ENCODE assay signal across 12 cellular contexts in the genomic region with DNA sequence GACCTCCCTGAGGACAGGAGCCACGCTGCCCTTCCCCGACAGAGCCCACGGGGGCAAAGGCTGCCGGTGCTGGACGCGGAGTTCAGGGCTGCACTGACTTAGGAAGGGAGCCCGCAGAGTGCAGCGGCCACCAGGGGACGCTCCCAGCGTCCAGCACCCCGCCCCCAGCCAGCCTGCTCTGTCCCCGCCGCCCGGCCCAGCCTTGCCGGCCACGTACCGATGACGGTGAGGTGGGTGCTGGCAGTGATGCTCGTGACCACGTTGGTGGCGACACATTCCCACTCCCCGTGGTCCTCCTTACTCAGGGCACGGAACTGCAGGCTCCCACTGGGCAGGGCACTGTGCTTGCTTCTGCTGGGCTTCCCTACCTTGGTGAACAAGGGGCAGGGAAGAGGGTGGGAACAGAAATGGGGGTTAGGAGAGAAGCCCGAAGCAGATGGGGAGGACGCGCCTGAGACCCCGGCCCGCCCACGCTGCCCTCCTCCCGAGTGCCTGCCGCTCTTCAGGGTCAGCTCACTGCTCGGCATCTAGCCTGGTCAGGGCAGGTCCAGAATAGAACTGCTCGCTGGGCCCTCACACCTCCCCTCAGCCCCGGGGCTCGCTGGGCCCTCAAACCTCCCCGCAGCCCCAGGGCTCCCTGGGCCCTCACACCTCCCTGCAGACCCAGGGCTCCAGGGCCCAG. TPM values are rescaled to one million over a fixed set of nuclear protein-coding genes. Genes with fewer than 3 reads are reported as not detected.
A peak's percentile ranks its signal among the peaks of the same experiment; 100 is the strongest.
DNase-seq lines count a peak whose midpoint lies in the region; ATAC-seq, FAIRE-seq and TF ChIP-seq lines count a peak whose summit lies in the region.
"Had no signal": no experiment of that assay in that cellular context is flagged by ENCODE, and none has a peak within 500 bp of the region (broad histone marks: within the 10 kb centered on the region; RNA-seq: fewer than 3 reads in every experiment).

No MANE protein-coding gene starts in this region.

- TF ChIP-seq POLR2A in HepG2 (IDR thresholded peaks at IDR 0.05; ENCODE audit: insufficient read depth in 1 of 2, low read depth in 2 of 2, low read length in 2 of 2): no peak

- no peaks in the 10 kb centered on the region for H3K9me2 ChIP-seq in GM23338 (ENCODE audit: insufficient read depth)

- no peaks in the 10 kb centered on the region for H3K9me3 ChIP-seq in HepG2 (ENCODE audit: low read length)
- H3K9me3 ChIP-seq: colonic mucosa, upper lobe of left lung had no signal

- FAIRE-seq in HepG2 (lab: Jason Lieb, UNC): no peak
- FAIRE-seq: D721Med had no signal

- no peaks in the 10 kb centered on the region for H3K9me3 Mint-ChIP-seq in GM23338
- H3K9me3 Mint-ChIP-seq: IgD-negative memory B cell had no signal

- POLR2A ChIA-PET in HepG2 (lab: Yijun Ruan, JAX): no interaction called here

- no peaks in the 10 kb centered on the region for H3K4me1 ChIP-seq in GM23338 (ENCODE audit: insufficient read depth)
- no peaks in the 10 kb centered on the region for H3K4me1 ChIP-seq in HepG2 (ENCODE audit: insufficient read depth, low read length)

- no peak for DNase-seq in AG09309 (ENCODE audit: low read depth)
- peak; percentile 76 for DNase-seq in GM23338 (ENCODE audit: low spot score)
- DNase-seq in cardiac fibroblast (ENCODE audit: low read depth in 2 of 2): peak; percentile 2 to 10
- peak; percentile 12 for DNase-seq in HepG2 (ENCODE audit: low spot score)
- no peak for DNase-seq in GM19238 (ENCODE audit: insufficient read length, low spot score)
- DNase-seq in SHP77 (lab: John Stamatoyannopoulos, UW): no peak
- no peak for DNase-seq in NCI-H748 treated with DMSO at 0.1 percent for 48 hours (lab: John Stamatoyannopoulos, UW)
- DNase-seq: colonic mucosa had no signal

- H3K4me2 ChIP-seq in GM23338 (no peak overlapping the region), HepG2 (ENCODE audit: low read depth, low read length) (no peak overlapping the region)

- WGBS in HepG2 (ENCODE audit: low lambda C conversion rate): 6% methylated on average over 7 of the region's 36 CpGs

- in situ Hi-C loops in HepG2 (cut with HindIII; ENCODE audit: extremely low pct_ligation_motif_present, low pct_unique_long_range_greater_than_20kb): no loop called here

- H3K27ac Mint-ChIP-seq in GM23338: no peak overlapping the region; the same call in 1 of the 2 replicates
- H3K27ac Mint-ChIP-seq: IgD-negative memory B cell had no signal

- H3F3A ChIP-seq in GM23338 (replicated peaks; ENCODE audit: low read depth): no peaks in the 10 kb centered on the region

- no peaks in the 10 kb centered on the region for H3K27me3 ChIP-seq in GM23338 (ENCODE audit: insufficient read depth)
- H3K27me3 ChIP-seq in HepG2 (ENCODE audit: control insufficient read depth in 1 of 2, insufficient read depth in 2 of 2, low read length in 2 of 2): peaks cover 5 to 60% of the 10 kb centered on the region in 2 experiments; a peak in 4 of 5 replicates
- H3K27me3 ChIP-seq: colonic mucosa, upper lobe of left lung had no signal

- peaks cover 10% of the 10 kb centered on the region for H3K4me1 Mint-ChIP-seq in GM23338

- peak; percentile 78 for ATAC-seq in GM23338
- peak; percentile 84 for ATAC-seq in HepG2
- no peak for ATAC-seq in HG02870 (IDR thresholded peaks at IDR 0.05; ENCODE audit: unreplicated experiment)

- H3K4me3 ChIP-seq in AG09309 (ENCODE audit: control insufficient read depth, low read depth, low read length) (no peak overlapping the region), GM23338 (no peak overlapping the region), cardiac fibroblast (replicated peaks in 1 of 2; ENCODE audit: low read depth in 2 of 2, low read length in 2 of 2) (no peak overlapping the region), HepG2 (replicated peaks in 1 of 3; ENCODE audit: insufficient read depth in 1 of 3, low read depth in 2 of 3, low read length in 3 of 3) (no peak overlapping the region)
- H3K4me3 ChIP-seq: colonic mucosa, upper lobe of left lung had no signal

- H3K4me3 Mint-ChIP-seq in GM23338: no peak overlapping the region
- H3K4me3 Mint-ChIP-seq: IgD-negative memory B cell had no signal

- CTCF ChIA-PET in HepG2 (lab: Yijun Ruan, JAX; ENCODE audit: low intra/inter-chr PET ratio, low total read pairs): no interaction called here

- peaks cover 3% of the 10 kb centered on the region for H3K27me3 Mint-ChIP-seq in GM23338 (ENCODE audit: insufficient read depth, low read depth, poor library complexity)

- no TSS peak for BruUV-seq in HepG2 (replicated peaks; lab: Mats Ljungman, UMichigan)

- no peaks in the 10 kb centered on the region for H3K79me2 ChIP-seq in GM23338 (replicated peaks; ENCODE audit: insufficient read depth)
- H3K79me2 ChIP-seq in HepG2 (ENCODE audit: insufficient read depth, low read length): no peaks in the 10 kb centered on the region

- TF ChIP-seq RAD21 in HepG2 (CRISPR knock-in tag; IDR thresholded peaks at IDR 0.05): no peak

- no peak overlapping the region for H2AFZ ChIP-seq in GM23338
- no peak overlapping the region for H2AFZ ChIP-seq in HepG2 (ENCODE audit: low read length)

- TF ChIP-seq CTCF in AG09309 (IDR thresholded peaks at IDR 0.05; ENCODE audit: control insufficient read depth, insufficient read depth, low read depth, low read length, missing control alignments) (peak; percentile 72), GM23338 (conservative IDR thresholded peaks at IDR 0.05; ENCODE audit: low read depth in 2 of 2) (peak; percentile 51 to 68), cardiac fibroblast (IDR thresholded peaks at IDR 0.05; ENCODE audit: low read depth, low read length) (peak; percentile 4), HepG2 (CRISPR knock-in tag; IDR thresholded peaks at IDR 0.05) (peak; percentile 78)

- H3K36me3 Mint-ChIP-seq in GM23338 (ENCODE audit: low read depth): peaks cover 53% of the 10 kb centered on the region
- H3K36me3 Mint-ChIP-seq: IgD-negative memory B cell had no signal

- H3K36me3 ChIP-seq in GM23338 (ENCODE audit: insufficient read depth) (peaks cover 5% of the 10 kb centered on the region; the same call in 1 of the 2 replicates), HepG2 (replicated peaks in 1 of 2; ENCODE audit: control insufficient read depth in 1 of 2, insufficient read depth in 2 of 2, low read length in 2 of 2) (no peaks in the 10 kb centered on the region)
- H3K36me3 ChIP-seq: colonic mucosa, upper lobe of left lung had no signal

- TF ChIP-seq EP300 in HepG2 (IDR thresholded peaks at IDR 0.05; ENCODE audit: low read depth in 2 of 2, low read length in 2 of 2): no peak
- TF ChIP-seq EP300 in HepG2 (CRISPR knock-in tag; IDR thresholded peaks at IDR 0.05; ENCODE audit: borderline replicate concordance): no peak

- intact Hi-C loops in HepG2 (cut with micrococcal nuclease; ENCODE audit: unreplicated experiment): loop anchor here (1.0 kb wide), 1 partner anchor 209 kb away; no protein-coding TSS in a partner anchor

- no peak overlapping the region for H3K9ac ChIP-seq in HepG2 (ENCODE audit: insufficient read depth, low read depth, low read length)

- H3K27ac ChIP-seq in GM23338 (ENCODE audit: low read depth) (no peak overlapping the region), HepG2 (ENCODE audit: extremely low read length, insufficient read depth, low read length) (no peak overlapping the region)
- H3K27ac ChIP-seq: colonic mucosa, upper lobe of left lung had no signal

- H4K20me1 ChIP-seq in GM23338 (replicated peaks; ENCODE audit: insufficient read depth) (no peaks in the 10 kb centered on the region; the same call in 1 of the 2 replicates), HepG2 (ENCODE audit: insufficient read depth, low read length) (0 out of 2 replicates have a peak, but pooled peaks cover 4% of the 10 kb centered on the region)

TF ChIP-seq in GM23338, 12 proteins besides CTCF, POLR2A, EP300 and RAD21 (continues in another document):
- TF ChIP-seq POLR2AphosphoS5 (IDR thresholded peaks at IDR 0.05; ENCODE audit: low read depth) (no peak), EZH2phosphoT487 (IDR thresholded peaks at IDR 0.05; ENCODE audit: unreplicated experiment) (no peak), ZNF114 (CRISPR knock-in tag; IDR thresholded peaks at IDR 0.05) (no peak), ZNF331 (CRISPR knock-in tag; IDR thresholded peaks at IDR 0.05; ENCODE audit: low read depth) (no peak), CREB1 (CRISPR knock-in tag; IDR thresholded peaks at IDR 0.05; ENCODE audit: low read depth) (no peak), STAT1 (IDR thresholded peaks at IDR 0.05; ENCODE audit: unreplicated experiment) (no peak)

TF ChIP-seq in HepG2, 621 proteins besides CTCF, POLR2A, EP300 and RAD21 (continues in another document):
- TF ChIP-seq ZNF777 (CRISPR knock-in tag; IDR thresholded peaks at IDR 0.05) (peak; percentile 45), ZNF607 (CRISPR knock-in tag; IDR thresholded peaks at IDR 0.05; ENCODE audit: borderline replicate concordance) (no peak)

RNA-seq across cellular contexts. Expression of gene IGSF9B, which starts 25.9 kb away (rescaled TPM):
- total RNA-seq in GM23338 (2014; rRNA removed; shearing (Covaris generic)): 41.2 and 51.2 TPM in 2 replicates
- 8.7 TPM in 2 replicates for polyA plus RNA-seq in GM23338 (2016; fragmentation: Nextera tagmentation; extraction: Ambion mirVana)
- not detected in 2 replicates for total RNA-seq in HepG2 (2016; rRNA removed; fragmentation: Illumina TruSeq; extraction: Trizol)
- not detected in 2 replicates for total RNA-seq in HepG2 (2016; cell fraction: cytosol; rRNA removed; fragmentation: Illumina TruSeq; extraction: Trizol; ENCODE audit: low read depth)
- not detected in 2 replicates for total RNA-seq in HepG2 (2016; cell fraction: insoluble cytoplasmic fraction; rRNA removed; fragmentation: Illumina TruSeq; extraction: Trizol)
- 0.09 TPM in 1 of 2 replicates, not detected in the other for total RNA-seq in HepG2 (2016; cell fraction: membrane; rRNA removed; fragmentation: Illumina TruSeq; extraction: Trizol)
- total RNA-seq in HepG2 (2016; cell fraction: nucleus; rRNA removed; fragmentation: Illumina TruSeq; extraction: Trizol): not detected in 2 replicates
- not detected in 2 replicates for polyA plus RNA-seq in HepG2 (2011; rRNA removed)
- not detected in 2 replicates for polyA plus RNA-seq in HepG2 (2011; cell fraction: cytosol; rRNA removed)
- 0.19 and 0.21 TPM in 2 replicates for polyA plus RNA-seq in HepG2 (2011; cell fraction: nucleus; rRNA removed)
- not detected in 2 replicates for polyA plus RNA-seq in HepG2 (2012)
- polyA plus RNA-seq in HepG2 (2016; cell fraction: cytosol; fragmentation: Illumina TruSeq; extraction: Trizol; ENCODE audit: low read depth): not detected in 2 replicates
- polyA plus RNA-seq in HepG2 (2016; cell fraction: insoluble cytoplasmic fraction; fragmentation: Illumina TruSeq; extraction: Trizol; ENCODE audit: low read depth): not detected in 2 replicates
- not detected in 2 replicates for polyA plus RNA-seq in HepG2 (2016; cell fraction: membrane; fragmentation: Illumina TruSeq; extraction: Trizol; ENCODE audit: low read depth)
- polyA plus RNA-seq in HepG2 (2016; cell fraction: nucleus; fragmentation: Illumina TruSeq; extraction: Trizol; ENCODE audit: insufficient read depth, low read depth): not detected in 2 replicates
- polyA minus RNA-seq in HepG2 (2011; rRNA and poly(A)+ RNA removed; ENCODE audit: low replicate concordance): not detected in 2 replicates
- polyA minus RNA-seq in HepG2 (2011; cell fraction: cytosol; rRNA and poly(A)+ RNA removed): not detected in 2 replicates
- polyA minus RNA-seq in HepG2 (2011; cell fraction: nucleus; rRNA and poly(A)+ RNA removed): not detected in 2 replicates
- polyA plus RNA-seq: IgD-negative memory B cell had no signal

Comparison
In these comparisons a context has a peak if more than half of its experiments do, and no peak if none do; other contexts are left out.
1. DNase-seq: peak in GM23338 (single experiment), cardiac fibroblast (2 of 2) and HepG2 (single experiment); none in AG09309 (single experiment), GM19238 (single experiment), SHP77 (0 of 2) and NCI-H748 treated with DMSO at 0.1 percent for 48 hours (single experiment).
2. CTCF ChIP-seq: peak in every context shown above with its lines; median percentile 78 in HepG2; 72 in AG09309; 60 in GM23338; 4 in cardiac fibroblast.
3. RNA of gene IGSF9B, which starts 25.9 kb away (total RNA-seq): 41.2 to 51.2 TPM in GM23338; 0.09 TPM in HepG2; every median in the first group is over 10 times any median in the second.